ENCODE assay signal across 19 cellular contexts in the genomic region with DNA sequence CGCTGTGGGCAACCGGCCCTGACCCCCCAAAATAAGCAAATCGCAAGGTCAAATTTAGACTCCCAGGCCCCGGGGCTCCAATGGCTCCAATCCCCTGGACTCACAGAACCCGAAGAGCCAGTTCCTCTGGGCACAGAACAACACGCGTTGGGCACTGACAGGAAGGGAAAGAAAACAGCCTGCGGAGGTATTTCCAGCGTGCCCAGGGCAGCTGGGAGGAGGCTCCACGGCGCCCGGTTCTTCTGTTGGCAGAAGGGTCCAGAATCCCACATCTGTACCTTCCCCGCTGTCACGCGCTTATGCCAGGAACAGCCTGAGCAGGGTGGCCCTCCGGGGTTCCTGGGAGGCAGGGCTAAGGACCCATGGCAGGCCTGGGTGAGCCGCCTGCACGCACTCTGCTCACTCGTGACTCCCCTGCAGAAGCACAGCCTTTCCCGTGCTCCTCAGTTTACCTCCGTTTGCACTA.
DNase-seq lines count a peak whose midpoint lies in the region; ATAC-seq and TF ChIP-seq lines count a peak whose summit lies in the region.
"Had no signal": no experiment of that assay in that cellular context is flagged by ENCODE, and none has a peak within 500 bp of the region (broad histone marks: within the 10 kb centered on the region; RNA-seq: fewer than 3 reads in every experiment).

No MANE protein-coding gene starts in this region.

- no peaks in the 10 kb centered on the region; the same call in 1 of the 3 replicates for H3K9me3 Mint-ChIP-seq in GM23338
- H3K9me3 Mint-ChIP-seq in activated CD8-positive, alpha-beta memory T cell treated with anti-CD3 and anti-CD28 coated beads, Interleukin-2, amount 10 ng/mL, durations not matched to agents 7 days and 5 days (ENCODE audit: low read depth): no peaks in the 10 kb centered on the region
- H3K9me3 Mint-ChIP-seq in activated naive CD8-positive, alpha-beta T cell treated with anti-CD3 and anti-CD28 coated beads, Interleukin-2, amount 50 U/mL, for 24 hours: no peaks in the 10 kb centered on the region

- H3K4me1 ChIP-seq in GM23338 (ENCODE audit: insufficient read depth): peaks cover 14% of the 10 kb centered on the region; the same call in 1 of the 2 replicates
- H3K4me1 ChIP-seq in breast epithelium: peaks cover 4 to 12% of the 10 kb centered on the region in 2 donors
- peaks cover 32% of the 10 kb centered on the region for H3K4me1 ChIP-seq in lower lobe of right lung
- peaks cover 4 to 42% (median 25%) of the 10 kb centered on the region in 4 donors for H3K4me1 ChIP-seq in transverse colon

- no peaks in the 10 kb centered on the region for H3K36me3 Mint-ChIP-seq in GM23338 (ENCODE audit: low read depth)
- no peaks in the 10 kb centered on the region for H3K36me3 Mint-ChIP-seq in activated CD8-positive, alpha-beta memory T cell treated with anti-CD3 and anti-CD28 coated beads, Interleukin-2, amount 10 ng/mL, durations not matched to agents 7 days and 5 days
- no peaks in the 10 kb centered on the region for H3K36me3 Mint-ChIP-seq in activated naive CD8-positive, alpha-beta T cell treated with anti-CD3 and anti-CD28 coated beads, Interleukin-2, amount 50 U/mL, for 24 hours (ENCODE audit: low read depth)

- no peaks in the 10 kb centered on the region for H3K27me3 ChIP-seq in GM23338 (ENCODE audit: insufficient read depth)
- no peaks in the 10 kb centered on the region for H3K27me3 ChIP-seq in breast epithelium
- H3K27me3 ChIP-seq in lower lobe of right lung (ENCODE audit: low read depth): no peaks in the 10 kb centered on the region
- H3K27me3 ChIP-seq in transverse colon: peaks cover 4% of the 10 kb centered on the region
- H3K27me3 ChIP-seq: ascending aorta, right lobe of liver had no signal

- ATAC-seq in GM23338 (no peak), lower lobe of right lung (no peak), HG02970 (IDR thresholded peaks at IDR 0.05; ENCODE audit: low FRiP score, unreplicated experiment) (no peak)
- no peak for ATAC-seq in activated CD8-positive, alpha-beta memory T cell treated with anti-CD3 and anti-CD28 coated beads, Interleukin-2, amount 10 ng/mL, durations not matched to agents 7 days and 5 days
- no peak for ATAC-seq in activated naive CD8-positive, alpha-beta T cell treated with anti-CD3 and anti-CD28 coated beads, Interleukin-2, amount 50 U/mL, for 24 hours
- ATAC-seq: GM12878; right lobe of liver; stimulated activated naive CD8-positive, alpha-beta T cell treated with anti-CD3 and anti-CD28 coated beads, Interleukin-15, Interleukin-2, amounts not matched to agents 100 U/mL and 50 U/mL, for 24 hours had no signal

- TF ChIP-seq POLR2A in breast epithelium (IDR thresholded peaks at IDR 0.05): no peak
- TF ChIP-seq POLR2A in transverse colon (IDR thresholded peaks at IDR 0.05): no peak

- no peak overlapping the region for H3K4me3 Mint-ChIP-seq in GM23338
- H3K4me3 Mint-ChIP-seq in activated CD8-positive, alpha-beta memory T cell treated with anti-CD3 and anti-CD28 coated beads, Interleukin-2, amount 10 ng/mL, durations not matched to agents 7 days and 5 days: no peak overlapping the region
- no peak overlapping the region for H3K4me3 Mint-ChIP-seq in activated naive CD8-positive, alpha-beta T cell treated with anti-CD3 and anti-CD28 coated beads, Interleukin-2, amount 50 U/mL, for 24 hours

- TF ChIP-seq EP300 in transverse colon (IDR thresholded peaks at IDR 0.05; ENCODE audit: low read depth): no peak

- no peaks in the 10 kb centered on the region for H3K79me2 ChIP-seq in GM23338 (replicated peaks; ENCODE audit: insufficient read depth)

- H3K4me2 ChIP-seq in GM23338: no peak overlapping the region

- no peaks in the 10 kb centered on the region for H3F3A ChIP-seq in GM23338 (replicated peaks; ENCODE audit: low read depth)

- no peak overlapping the region for H3K4me3 ChIP-seq in GM23338
- H3K4me3 ChIP-seq in breast epithelium: peak overlapping the region in 2 of 3 donors; percentile 32 to 49
- no peak overlapping the region for H3K4me3 ChIP-seq in lower lobe of right lung
- no peak overlapping the region for H3K4me3 ChIP-seq in transverse colon
- H3K4me3 ChIP-seq: ascending aorta, GM12878, right lobe of liver had no signal

- H3K9me2 ChIP-seq in GM23338 (ENCODE audit: insufficient read depth): no peaks in the 10 kb centered on the region

- WGBS in transverse colon (ENCODE audit: low coverage in 1 of 2), 2 donors: 78% methylated on average over 21 of the region's 21 CpGs; no CpG with 5 or more reads in 1 of the 2 donors

- H3K4me1 Mint-ChIP-seq in GM23338: peaks cover 33% of the 10 kb centered on the region
- no peaks in the 10 kb centered on the region for H3K4me1 Mint-ChIP-seq in activated CD8-positive, alpha-beta memory T cell treated with anti-CD3 and anti-CD28 coated beads, Interleukin-2, amount 10 ng/mL, durations not matched to agents 7 days and 5 days
- H3K4me1 Mint-ChIP-seq in activated naive CD8-positive, alpha-beta T cell treated with anti-CD3 and anti-CD28 coated beads, Interleukin-2, amount 50 U/mL, for 24 hours: no peaks in the 10 kb centered on the region

- CTCF ChIA-PET in activated CD8-positive, alpha-beta memory T cell treated with anti-CD3 and anti-CD28 coated beads, Interleukin-2, amount 10 ng/mL, durations not matched to agents 7 days and 5 days (lab: Charles Lee): no interaction called here

- H2AFZ ChIP-seq in GM23338: peak overlapping the region; percentile 43; the same call in 1 of the 2 replicates

- no peaks in the 10 kb centered on the region for H3K9me3 ChIP-seq in breast epithelium
- H3K9me3 ChIP-seq in lower lobe of right lung: no peaks in the 10 kb centered on the region
- no peaks in the 10 kb centered on the region for H3K9me3 ChIP-seq in transverse colon
- H3K9me3 ChIP-seq: ascending aorta, right lobe of liver had no signal

- DNase-seq in GM23338 (ENCODE audit: low spot score) (no peak), breast epithelium (ENCODE audit: low spot score in 2 of 2) (peak; percentile 83 to 86), lower lobe of right lung (no peak), transverse colon (peak; percentile 50), NCI-H146 (lab: John Stamatoyannopoulos, UW) (no peak)
- no peak for DNase-seq in activated CD8-positive, alpha-beta memory T cell treated with anti-CD3 and anti-CD28 coated beads, Interleukin-2, amount 10 ng/mL, durations not matched to agents 7 days and 5 days
- DNase-seq in activated naive CD8-positive, alpha-beta T cell treated with anti-CD3 and anti-CD28 coated beads, Interleukin-2, amount 50 U/mL, for 24 hours: no peak
- DNase-seq: activated CD4-positive, alpha-beta T cell treated with anti-CD3 and anti-CD28 coated beads for 48 hours; activated gamma-delta T cell treated with Interleukin-2 at 50 U/mL for 16 hours; foreskin fibroblast; GDM1; midbrain; NCI-H1436; nucleus accumbens; right lobe of liver; stimulated activated naive CD8-positive, alpha-beta T cell treated with anti-CD3 and anti-CD28 coated beads, Interleukin-15, Interleukin-2, amounts not matched to agents 100 U/mL and 50 U/mL, for 24 hours had no signal

- no peak overlapping the region; the same call in 1 of the 2 replicates for H3K27ac Mint-ChIP-seq in GM23338
- H3K27ac Mint-ChIP-seq in activated CD8-positive, alpha-beta memory T cell treated with anti-CD3 and anti-CD28 coated beads, Interleukin-2, amount 10 ng/mL, durations not matched to agents 7 days and 5 days: no peak overlapping the region
- H3K27ac Mint-ChIP-seq in activated naive CD8-positive, alpha-beta T cell treated with anti-CD3 and anti-CD28 coated beads, Interleukin-2, amount 50 U/mL, for 24 hours: no peak overlapping the region

- intact Hi-C loops in breast epithelium (cut with DNase I; ENCODE audit: low total_unique reads): no loop called here
- intact Hi-C loops in lower lobe of right lung (cut with DNase I): no loop called here
- intact Hi-C loops in transverse colon (cut with DNase I; ENCODE audit: low total_unique reads): no loop called here

- in situ Hi-C loops in transverse colon (cut with MboI; ENCODE audit: low pct_ligation_motif_present in 1 of 4, low pct_unique_long_range_greater_than_20kb in 1 of 4, low sequenced_read_pairs in 3 of 4): no loop called here

- H3K27ac ChIP-seq in GM23338 (ENCODE audit: low read depth): no peak overlapping the region
- peak overlapping the region; percentile 93 to 94 for H3K27ac ChIP-seq in breast epithelium
- H3K27ac ChIP-seq in lower lobe of right lung: peak overlapping the region; percentile 60
- peak overlapping the region in 1 of 4 donors; percentile 37 for H3K27ac ChIP-seq in transverse colon
- H3K27ac ChIP-seq: ascending aorta, right lobe of liver had no signal

- H4K20me1 ChIP-seq in GM23338 (replicated peaks; ENCODE audit: insufficient read depth): no peaks in the 10 kb centered on the region

- no peaks in the 10 kb centered on the region for H3K36me3 ChIP-seq in GM23338 (ENCODE audit: insufficient read depth)
- no peaks in the 10 kb centered on the region for H3K36me3 ChIP-seq in breast epithelium
- no peaks in the 10 kb centered on the region for H3K36me3 ChIP-seq in lower lobe of right lung
- no peaks in the 10 kb centered on the region for H3K36me3 ChIP-seq in transverse colon
- H3K36me3 ChIP-seq: ascending aorta, right lobe of liver had no signal

- TF ChIP-seq CTCF in GM23338 (conservative IDR thresholded peaks at IDR 0.05; ENCODE audit: low read depth in 2 of 2) (no peak), breast epithelium (IDR thresholded peaks at IDR 0.05) (no peak), lower lobe of right lung (IDR thresholded peaks at IDR 0.05) (no peak), transverse colon (IDR thresholded peaks at IDR 0.05) (no peak)

- peaks cover 4% of the 10 kb centered on the region for H3K27me3 Mint-ChIP-seq in GM23338 (ENCODE audit: insufficient read depth, low read depth, poor library complexity)
- peaks cover 6% of the 10 kb centered on the region for H3K27me3 Mint-ChIP-seq in activated CD8-positive, alpha-beta memory T cell treated with anti-CD3 and anti-CD28 coated beads, Interleukin-2, amount 10 ng/mL, durations not matched to agents 7 days and 5 days
- peaks cover 9% of the 10 kb centered on the region for H3K27me3 Mint-ChIP-seq in activated naive CD8-positive, alpha-beta T cell treated with anti-CD3 and anti-CD28 coated beads, Interleukin-2, amount 50 U/mL, for 24 hours

Comparison
In these comparisons a context has a peak if more than half of its experiments do, and no peak if none do; other contexts are left out.
1. DNase-seq: peak in breast epithelium (2 of 2) and transverse colon (single experiment); none in GM23338 (single experiment), lower lobe of right lung (single experiment), NCI-H146 (single experiment), activated CD8-positive, alpha-beta memory T cell treated with anti-CD3 and anti-CD28 coated beads, Interleukin-2, amount 10 ng/mL, durations not matched to agents 7 days and 5 days (single experiment) and activated naive CD8-positive, alpha-beta T cell treated with anti-CD3 and anti-CD28 coated beads, Interleukin-2, amount 50 U/mL, for 24 hours (single experiment).
2. H3K4me3 ChIP-seq: peak in breast epithelium (2 of 3); none in GM23338 (single experiment), lower lobe of right lung (single experiment) and transverse colon (0 of 4).